9 cellular contexts compared by ENCODE assay signal in the genomic region with DNA sequence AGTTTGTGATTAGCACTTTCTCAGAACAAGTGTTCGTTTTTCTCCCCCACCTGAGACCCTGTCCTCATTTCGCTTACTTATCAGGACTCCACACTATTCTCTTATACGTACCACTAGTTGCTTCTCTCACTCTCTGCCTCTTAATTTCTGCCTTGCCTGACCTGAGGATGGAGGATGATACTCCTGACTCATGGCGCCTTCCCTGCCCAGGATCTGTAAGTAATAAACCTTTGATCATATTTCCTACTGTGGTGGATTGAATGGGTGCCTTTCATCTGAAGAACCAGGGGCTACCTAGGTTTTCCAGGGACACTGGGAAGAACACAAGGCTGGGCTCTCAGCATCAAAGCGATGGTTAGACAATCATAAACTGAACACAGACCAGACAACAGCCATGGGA.
"Had no signal": no experiment of that assay in that cellular context is flagged by ENCODE, and none has a peak within 500 bp of the region (broad histone marks: within the 10 kb centered on the region; RNA-seq: fewer than 3 reads in every experiment).

No MANE protein-coding gene starts in this region.

- H3K4me3 ChIP-seq: GM23248, HAP-1 had no signal

- DNase-seq: GM23248, GOT3, H7, IMR-90, KBM-7 had no signal

- H3K9ac ChIP-seq: GM23248, KMS-11 had no signal

- H3K9me3 ChIP-seq: HAP-1 had no signal

- ATAC-seq: HCT116 had no signal

- FAIRE-seq: HTR-8/SVneo had no signal

- H2AFZ ChIP-seq: GM23248 had no signal

- H3K4me2 ChIP-seq: KMS-11 had no signal

- H3K36me3 ChIP-seq: HAP-1 had no signal

- H3K27ac ChIP-seq: GM23248, KMS-11 had no signal

- H3K4me1 ChIP-seq: HAP-1 had no signal
